Comparison of ENCODE assay signal across 8 cellular contexts in genomic region chr2:84905181-84906107, GRCh38. TPM values are rescaled to one million over a fixed set of nuclear protein-coding genes. Genes with fewer than 3 reads are reported as not detected.
DNase-seq lines count a peak whose midpoint lies in the region; ATAC-seq and TF ChIP-seq lines count a peak whose summit lies in the region.

Gene TMSB10, plus strand, starts transcription at chr2:84905656.

- peaks cover 41% of the 10 kb centered on the region for H3K36me3 Mint-ChIP-seq in activated CD8-positive, alpha-beta T cell treated with anti-CD3 and anti-CD28 coated beads for 36 hours (ENCODE audit: low read depth)

- H3K4me3 Mint-ChIP-seq in activated CD8-positive, alpha-beta T cell treated with anti-CD3 and anti-CD28 coated beads for 36 hours, result peak within 1 kb of the TSS; percentile 98

- ATAC-seq in GM19324 (IDR thresholded peaks at IDR 0.05; ENCODE audit: low FRiP score, unreplicated experiment) (peak; percentile 83), HG03457 (IDR thresholded peaks at IDR 0.05; ENCODE audit: unreplicated experiment) (peak; percentile 56), lung (ENCODE audit: insufficient read depth, low FRiP score) (peak; percentile 78)
- ATAC-seq in activated CD8-positive, alpha-beta T cell treated with anti-CD3 and anti-CD28 coated beads for 36 hours, result peak; percentile 72

- H3K27me3 Mint-ChIP-seq in activated CD8-positive, alpha-beta T cell treated with anti-CD3 and anti-CD28 coated beads for 36 hours, result no peaks in the 10 kb centered on the region

- H3K4me1 ChIP-seq in ectodermal cell (ENCODE audit: control insufficient read depth, insufficient read depth, low read length), result no peaks in the 10 kb centered on the region
- peaks cover 0 to 5% of the 10 kb centered on the region in 2 donors for H3K4me1 ChIP-seq in lung (ENCODE audit: control insufficient read depth in 2 of 2, insufficient read depth in 2 of 2, low read length in 2 of 2)

- WGBS in ectodermal cell, 2 experiments, result 0% methylated on average over 94 of the region's 94 CpGs
- WGBS in lung, 2 donors, result 0 to 1% methylated on average over 67 to 94 of the region's 94 CpGs

- peak within 1 kb of the TSS; percentile 94 for H3K4me3 ChIP-seq in ectodermal cell (ENCODE audit: insufficient read depth, low read depth, low read length)
- peak within 1 kb of the TSS; percentile 84 for H3K4me3 ChIP-seq in lung

- POLR2A ChIA-PET in activated CD8-positive, alpha-beta T cell treated with anti-CD3 and anti-CD28 coated beads for 36 hours (lab: Charles Lee), result interaction anchor here (0.7 to 4.8 kb wide), 19 partner anchors 11 to 110 kb away, joined by 3 to 170 read pairs (median 8); partner anchors contain the start of gene TRABD2A

- TF ChIP-seq CTCF in activated CD8-positive, alpha-beta T cell treated with anti-CD3 and anti-CD28 coated beads for 36 hours (IDR thresholded peaks at IDR 0.05), result no peak
- no peak for TF ChIP-seq CTCF in lung (IDR thresholded peaks at IDR 0.05; ENCODE audit: control extremely low read depth, extremely low read depth)

- peaks cover 7% of the 10 kb centered on the region for H3K36me3 ChIP-seq in ectodermal cell (ENCODE audit: control insufficient read depth, insufficient read depth, low read length)
- peaks cover 0 to 1% of the 10 kb centered on the region in 2 donors for H3K36me3 ChIP-seq in lung (ENCODE audit: control insufficient read depth in 2 of 2, insufficient read depth in 2 of 2, low read length in 2 of 2)

- H3K4me1 Mint-ChIP-seq in activated CD8-positive, alpha-beta T cell treated with anti-CD3 and anti-CD28 coated beads for 36 hours (ENCODE audit: low read depth), result peaks cover 59% of the 10 kb centered on the region

- H3K27ac ChIP-seq in ectodermal cell (ENCODE audit: insufficient read depth, low read depth, low read length, poor library complexity, severe bottlenecking) (peak within 1 kb of the TSS; percentile 72), lung (ENCODE audit: low read depth in 1 of 2, low read length in 1 of 2) (peak within 1 kb of the TSS; percentile 88 to 97)

- peaks cover 14% of the 10 kb centered on the region for H3K9me3 Mint-ChIP-seq in activated CD8-positive, alpha-beta T cell treated with anti-CD3 and anti-CD28 coated beads for 36 hours

- intact Hi-C loops in activated CD8-positive, alpha-beta T cell treated with anti-CD3 and anti-CD28 coated beads for 36 hours (cut with micrococcal nuclease), result loop anchor here (2.0 kb wide), 1 partner anchor 17 kb away; no protein-coding TSS in a partner anchor

- CTCF ChIA-PET in activated CD8-positive, alpha-beta T cell treated with anti-CD3 and anti-CD28 coated beads for 36 hours (lab: Charles Lee), result interaction anchor here (0.6 to 5.1 kb wide), 8 partner anchors 11 to 33 kb away, joined by 3 to 60 read pairs (median 6); no protein-coding TSS in a partner anchor

- peak; percentile 96 for DNase-seq in CD1c-positive myeloid dendritic cell (ENCODE audit: extremely low spot score)
- DNase-seq in NCI-H82 treated with DMSO at 0.1 percent for 48 hours (lab: John Stamatoyannopoulos, UW; ENCODE audit: unreplicated experiment), result peak; percentile 44
- DNase-seq in activated CD8-positive, alpha-beta T cell treated with anti-CD3 and anti-CD28 coated beads for 36 hours, result peak; percentile 91
- DNase-seq in lung (ENCODE audit: low spot score), result peak; percentile 90
- peak; percentile 81 to 86 (median 84) for DNase-seq in stimulated activated CD4-positive, alpha-beta T cell treated with anti-CD3 and anti-CD28 coated beads, TNF-alpha, amount 100 ng/mL, for 4 hours (ENCODE audit: low read depth in 3 of 3)

- H3K9me3 ChIP-seq in ectodermal cell (ENCODE audit: control insufficient read depth, low read length) (no peaks in the 10 kb centered on the region), lung (ENCODE audit: control insufficient read depth in 2 of 2, insufficient read depth in 1 of 2, low read length in 1 of 2) (peaks cover 0 to 3% of the 10 kb centered on the region in 2 donors)

- H3K27me3 ChIP-seq in ectodermal cell (ENCODE audit: control insufficient read depth, insufficient read depth, low read length, poor library complexity, severe bottlenecking) (peaks cover 10% of the 10 kb centered on the region), lung (ENCODE audit: control insufficient read depth, insufficient read depth) (no peaks in the 10 kb centered on the region)

- H3K27ac Mint-ChIP-seq in activated CD8-positive, alpha-beta T cell treated with anti-CD3 and anti-CD28 coated beads for 36 hours, result peak within 1 kb of the TSS; percentile 96

RNA-seq across cellular contexts. Expression of gene TMSB10, which starts in this region (rescaled TPM):
- 1,000 to 10,000 TPM; 2,035 to 2,060 TPM for total RNA-seq in activated CD8-positive, alpha-beta T cell treated with anti-CD3 and anti-CD28 coated beads for 36 hours
- 2,087 TPM for polyA plus RNA-seq in ectodermal cell (2013, experiment 1 of 4)
- 1,866 TPM for polyA plus RNA-seq in ectodermal cell (2013, experiment 2 of 4)
- polyA plus RNA-seq in ectodermal cell (2013, experiment 3 of 4), result 2,013 TPM
- 2,226 TPM for polyA plus RNA-seq in ectodermal cell (2013, experiment 4 of 4)
- 1,000 to 10,000 TPM; 1,849 to 3,001 TPM for total RNA-seq in lung
- 1,000 to 10,000 TPM; 1,996 to 6,202 TPM for polyA plus RNA-seq in lung

Comparison
In these comparisons a context has a peak if more than half of its experiments do, and no peak if none do; other contexts are left out.
1. Peak in every context shown above with its lines: DNase-seq, ATAC-seq, H3K4me3 ChIP-seq and H3K27ac ChIP-seq.
2. DNase-seq: peak in every context shown above with its lines; median percentile 96 in CD1c-positive myeloid dendritic cell; 91 in activated CD8-positive, alpha-beta T cell treated with anti-CD3 and anti-CD28 coated beads for 36 hours; 90 in lung; 84 in stimulated activated CD4-positive, alpha-beta T cell treated with anti-CD3 and anti-CD28 coated beads, TNF-alpha, amount 100 ng/mL, for 4 hours; 44 in NCI-H82 treated with DMSO at 0.1 percent for 48 hours.